Comparison of ENCODE assay signal across 10 cellular contexts in genomic region chr7:134938141-134938540, GRCh38.
"Had no signal": no experiment of that assay in that cellular context is flagged by ENCODE, and none has a peak within 500 bp of the region (broad histone marks: within the 10 kb centered on the region; RNA-seq: fewer than 3 reads in every experiment).

No MANE protein-coding gene starts in this region.

- H3K9me3 ChIP-seq: right atrium auricular region, suprapubic skin had no signal

- H3K4me3 ChIP-seq: cardiac muscle cell, right atrium auricular region, suprapubic skin had no signal

- H3K27me3 ChIP-seq: cardiac muscle cell, right atrium auricular region, suprapubic skin had no signal

- H3K4me3 Mint-ChIP-seq: activated naive CD4-positive, alpha-beta T cell treated with anti-CD3 and anti-CD28 coated beads, Interleukin-2, amount 10 ng/mL, durations not matched to agents 7 days and 5 days; natural killer cell had no signal

- H3K36me3 ChIP-seq: cardiac muscle cell had no signal

- H3K9me3 Mint-ChIP-seq: activated naive CD4-positive, alpha-beta T cell treated with anti-CD3 and anti-CD28 coated beads, Interleukin-2, amount 10 ng/mL, durations not matched to agents 7 days and 5 days; activated T-helper 2 cell treated with anti-CD3 and anti-CD28 coated beads, Interferon-gamma antibody, Interleukin-2, Interleukin-4, amounts not matched to agents 10 μg/mL and 5 μg/mL and 100 μg/mL, durations not matched to agents 14 hours and 24 hours and 36 hours; natural killer cell had no signal

- H3K27ac ChIP-seq: cardiac muscle cell, suprapubic skin had no signal

- H3K36me3 Mint-ChIP-seq: activated naive CD4-positive, alpha-beta T cell treated with anti-CD3 and anti-CD28 coated beads, Interleukin-2, amount 10 ng/mL, durations not matched to agents 7 days and 5 days; natural killer cell had no signal

- H3K27ac Mint-ChIP-seq: activated naive CD4-positive, alpha-beta T cell treated with anti-CD3 and anti-CD28 coated beads, Interleukin-2, amount 10 ng/mL, durations not matched to agents 7 days and 5 days; activated T-helper 2 cell treated with anti-CD3 and anti-CD28 coated beads, Interferon-gamma antibody, Interleukin-2, Interleukin-4, amounts not matched to agents 10 μg/mL and 5 μg/mL and 100 μg/mL, durations not matched to agents 14 hours and 24 hours and 36 hours; natural killer cell had no signal

- DNase-seq: activated naive CD4-positive, alpha-beta T cell treated with anti-CD3 and anti-CD28 coated beads, Interleukin-2, amount 10 ng/mL, durations not matched to agents 7 days and 5 days; activated T-cell treated with anti-CD3 and anti-CD28 coated beads for 4 hours; natural killer cell; nucleus accumbens; stimulated activated naive CD8-positive, alpha-beta T cell treated with anti-CD3 and anti-CD28 coated beads, Interleukin-15, Interleukin-2, amounts not matched to agents 100 U/mL and 50 U/mL, for 24 hours; T-helper 9 cell had no signal
